Comparison of ENCODE assay signal across 9 cellular contexts in genomic region chr5:91556-92263, GRCh38. TPM values are rescaled to one million over a fixed set of nuclear protein-coding genes. Genes with fewer than 3 reads are reported as not detected.
A peak's percentile ranks its signal among the peaks of the same experiment; 100 is the strongest.
DNase-seq lines count a peak whose midpoint lies in the region; FAIRE-seq and TF ChIP-seq lines count a peak whose summit lies in the region.
"Had no signal": no experiment of that assay in that cellular context is flagged by ENCODE, and none has a peak within 500 bp of the region (broad histone marks: within the 10 kb centered on the region; RNA-seq: fewer than 3 reads in every experiment).

Gene PLEKHG4B (plus strand): TSS chr5:92168. CDS start chr5:92232, 64 bp downstream.

- H3K9ac ChIP-seq in BLaER1: peak within 1 kb of the TSS; percentile 90

- no peak for TF ChIP-seq RAD21 in Ishikawa (IDR thresholded peaks at IDR 0.05; ENCODE audit: low read depth)

- H3K4me1 ChIP-seq in BLaER1 (peaks cover 50% of the 10 kb centered on the region), urinary bladder (ENCODE audit: insufficient read depth) (no peaks in the 10 kb centered on the region)

- no peaks in the 10 kb centered on the region for H3K9me3 ChIP-seq in BLaER1
- H3K9me3 ChIP-seq: adrenal gland had no signal

- no peaks in the 10 kb centered on the region for H3K27me3 ChIP-seq in BLaER1

- peaks cover 41% of the 10 kb centered on the region for H4K20me1 ChIP-seq in BLaER1

- H3K27ac ChIP-seq in BLaER1 (peak within 1 kb of the TSS; percentile 98), VCaP (peak within 1 kb of the TSS; percentile 51; the same call in 1 of the 2 replicates), urinary bladder (ENCODE audit: low read depth) (no peak within 1 kb of the TSS)
- H3K27ac ChIP-seq: adrenal gland had no signal

- 7% methylated on average over 57 of the region's 57 CpGs for WGBS in urinary bladder

- H3K36me3 ChIP-seq in BLaER1: peaks cover 32% of the 10 kb centered on the region
- H3K36me3 ChIP-seq in urinary bladder (ENCODE audit: insufficient read depth): no peaks in the 10 kb centered on the region
- H3K36me3 ChIP-seq: adrenal gland had no signal

- no peak for TF ChIP-seq EP300 in Ishikawa (IDR thresholded peaks at IDR 0.05; ENCODE audit: borderline replicate concordance)

- no peak for FAIRE-seq in frontal cortex (lab: Jason Lieb, UNC)

- H3K4me3 ChIP-seq in BLaER1 (peak within 1 kb of the TSS; percentile 69), urinary bladder (ENCODE audit: low read depth, low read length) (peak within 1 kb of the TSS; percentile 28)

- H3K4me2 ChIP-seq in BLaER1: peak within 1 kb of the TSS; percentile 95

- DNase-seq in left kidney (ENCODE audit: low read depth, low spot score) (peak; percentile 97), frontal cortex (ENCODE audit: low spot score in 2 of 2) (no peak), GF-D8 (lab: John Stamatoyannopoulos, UW) (no peak), kidney tubule cell (ENCODE audit: low spot score) (no peak)

- no peak for TF ChIP-seq CTCF in VCaP (conservative IDR thresholded peaks at IDR 0.05)

TF ChIP-seq in Ishikawa, 13 proteins besides CTCF, POLR2A, EP300 and RAD21:
- peak; percentile 87; the same call in 1 of the 2 replicates for TF ChIP-seq ZBTB7A (IDR thresholded peaks at IDR 0.05; ENCODE audit: low read depth)
- no peak for TF ChIP-seq NFIC (IDR thresholded peaks at IDR 0.05)
- peak; percentile 64 for TF ChIP-seq TAF1 (IDR thresholded peaks at IDR 0.05; ENCODE audit: low read depth)
- peak; percentile 79 for TF ChIP-seq YY1 (IDR thresholded peaks at IDR 0.05; ENCODE audit: low read depth)
- peak; percentile 52 for TF ChIP-seq MAX (IDR thresholded peaks at IDR 0.05)
- no peak for TF ChIP-seq USF1 (IDR thresholded peaks at IDR 0.05)

RNA-seq across cellular contexts. Expression of gene PLEKHG4B, which starts in this region (rescaled TPM):
- total RNA-seq in urinary bladder: 3.7 TPM
- polyA plus RNA-seq in urinary bladder: 0.01 TPM
- 3.7 TPM for total RNA-seq in frontal cortex
